ENCODE assay signal across 34 cellular contexts in the genomic region with DNA sequence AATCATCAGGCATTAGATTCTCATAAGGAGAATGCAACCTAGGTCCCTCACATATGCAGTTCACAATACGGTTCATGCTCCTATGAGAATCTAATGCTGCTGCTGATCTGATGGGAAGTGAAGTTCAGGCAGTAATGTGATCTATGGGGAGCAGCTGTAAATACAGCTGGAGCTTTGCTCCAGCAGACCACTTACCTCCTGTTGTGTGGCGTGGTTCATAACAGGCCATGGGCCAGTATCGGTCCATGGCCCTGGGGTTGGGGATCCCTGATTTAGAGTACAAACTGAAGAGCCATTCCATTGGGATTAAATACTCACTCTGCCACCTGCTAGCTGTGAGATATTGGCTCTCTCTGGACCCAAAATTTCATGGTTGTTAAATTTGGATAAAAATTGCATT.
"Had no signal": no experiment of that assay in that cellular context is flagged by ENCODE, and none has a peak within 500 bp of the region (broad histone marks: within the 10 kb centered on the region; RNA-seq: fewer than 3 reads in every experiment).

No MANE protein-coding gene starts in this region.

- H3K36me3 ChIP-seq: MG63 had no signal

- DNase-seq: Karpas-422, Kasumi-1, MG63, MM.1S, MV-4-11, NCI-H1048, NCI-H1092, NCI-H1092 treated with DMSO at 0.1 percent for 48 hours, NCI-H1105, NCI-H1105 treated with DMSO at 0.1 percent for 48 hours, NCI-H1417, NCI-H1417 treated with DMSO at 0.1 percent for 48 hours, NCI-H1436, NCI-H1436 treated with DMSO at 0.1 percent for 48 hours, NCI-H146, NCI-H1694, NCI-H1694 treated with DMSO at 0.1 percent for 48 hours, NCI-H187, NCI-H187 treated with DMSO at 0.1 percent for 48 hours, NCI-H1930, NCI-H2029, NCI-H2029 treated with DMSO at 0.1 percent for 48 hours, NCI-H2081, NCI-H2081 treated with DMSO at 0.1 percent for 48 hours, NCI-H2107, NCI-H2171, NCI-H2171 treated with DMSO at 0.1 percent for 48 hours, NCI-H2227 treated with DMSO at 0.1 percent for 48 hours, NCI-H226, NCI-H345, NCI-H446, NCI-H446 treated with DMSO at 0.1 percent for 48 hours, NCI-H510A, NCI-H510A treated with DMSO at 0.1 percent for 48 hours had no signal

- H3K27me3 ChIP-seq: MG63 had no signal

- H3K9me3 ChIP-seq: MG63 had no signal

- H3K4me3 ChIP-seq: MG63 had no signal
